2 cellular contexts compared by ENCODE assay signal in genomic region chr17:41322264-41322902, GRCh38.
TF ChIP-seq lines count a peak whose summit lies in the region.

No MANE protein-coding gene starts in this region.

TF ChIP-seq in endothelial cell of umbilical vein, 7 proteins besides CTCF, POLR2A, EP300 and RAD21:
- TF ChIP-seq JUN (IDR thresholded peaks at IDR 0.05; ENCODE audit: borderline replicate concordance, insufficient read depth, insufficient read length, low read depth) (no peak), FOS (IDR thresholded peaks at IDR 0.05; ENCODE audit: borderline replicate concordance, insufficient read depth, low read length) (no peak), GATA2 (IDR thresholded peaks at IDR 0.05; ENCODE audit: insufficient read depth, insufficient read length, low read depth, low read length) (no peak), EZH2 (IDR thresholded peaks at IDR 0.05; ENCODE audit: borderline replicate concordance, low read depth, low read length, severe bottlenecking) (no peak), POLR2AphosphoS5 (IDR thresholded peaks at IDR 0.05; ENCODE audit: insufficient read depth, low read depth, low read length) (no peak), MAX (IDR thresholded peaks at IDR 0.05; ENCODE audit: insufficient read depth, insufficient read length) (no peak), MYC (IDR thresholded peaks at IDR 0.05; ENCODE audit: low read depth, low read length) (no peak)

TF ChIP-seq in neural cell, 6 proteins besides CTCF, POLR2A, EP300 and RAD21:
- TF ChIP-seq TAF1 (IDR thresholded peaks at IDR 0.05; ENCODE audit: low read depth) (no peak), POLR2AphosphoS5 (IDR thresholded peaks at IDR 0.05) (no peak), MXI1 (conservative IDR thresholded peaks at IDR 0.05; ENCODE audit: poor library complexity, severe bottlenecking) (no peak), EZH2 (IDR thresholded peaks at IDR 0.05; ENCODE audit: borderline replicate concordance, insufficient read depth, low read length, poor library complexity, severe bottlenecking) (no peak), REST (IDR thresholded peaks at IDR 0.05; ENCODE audit: borderline replicate concordance) (no peak), SMC3 (conservative IDR thresholded peaks at IDR 0.05; ENCODE audit: poor library complexity) (peak; percentile 65)
